Comparison of ENCODE assay signal across 19 cellular contexts in genomic region chr12:71070416-71071155, GRCh38.
DNase-seq lines count a peak whose midpoint lies in the region; ATAC-seq, FAIRE-seq and TF ChIP-seq lines count a peak whose summit lies in the region.
"Had no signal": no experiment of that assay in that cellular context is flagged by ENCODE, and none has a peak within 500 bp of the region (broad histone marks: within the 10 kb centered on the region; RNA-seq: fewer than 3 reads in every experiment).

No MANE protein-coding gene starts in this region.

- no peak for TF ChIP-seq CTCF in AG09319 (IDR thresholded peaks at IDR 0.05; ENCODE audit: low read depth, low read length)
- no peak for TF ChIP-seq CTCF in bronchial epithelial cell (IDR thresholded peaks at IDR 0.05; ENCODE audit: insufficient read depth, low read length, severe bottlenecking)
- TF ChIP-seq CTCF in foreskin fibroblast (IDR thresholded peaks at IDR 0.05; ENCODE audit: low read depth, low read length), result no peak

- no peak overlapping the region for H3K4me3 Mint-ChIP-seq in activated naive CD4-positive, alpha-beta T cell treated with anti-CD3 and anti-CD28 coated beads, Interleukin-2, amount 10 ng/mL, durations not matched to agents 7 days and 5 days
- H3K4me3 Mint-ChIP-seq: CD4-positive, alpha-beta T cell had no signal

- no peak for ATAC-seq in HG03378 (IDR thresholded peaks at IDR 0.05; ENCODE audit: unreplicated experiment)
- ATAC-seq: A549, Right ventricle myocardium inferior had no signal

- no peaks in the 10 kb centered on the region for H3K27me3 Mint-ChIP-seq in activated naive CD4-positive, alpha-beta T cell treated with anti-CD3 and anti-CD28 coated beads, Interleukin-2, amount 10 ng/mL, durations not matched to agents 7 days and 5 days
- H3K27me3 Mint-ChIP-seq: CD4-positive, alpha-beta T cell had no signal

- CTCF ChIA-PET in activated naive CD4-positive, alpha-beta T cell treated with anti-CD3 and anti-CD28 coated beads, Interleukin-2, amount 10 ng/mL, durations not matched to agents 7 days and 5 days (lab: Charles Lee), result no interaction called here

- no peaks in the 10 kb centered on the region for H3K4me1 Mint-ChIP-seq in activated naive CD4-positive, alpha-beta T cell treated with anti-CD3 and anti-CD28 coated beads, Interleukin-2, amount 10 ng/mL, durations not matched to agents 7 days and 5 days

- no peaks in the 10 kb centered on the region for H3K27me3 ChIP-seq in bronchial epithelial cell (ENCODE audit: control insufficient read depth, insufficient read depth, low read length)
- H3K27me3 ChIP-seq: SJSA1 had no signal

- no peaks in the 10 kb centered on the region for H3K36me3 Mint-ChIP-seq in activated naive CD4-positive, alpha-beta T cell treated with anti-CD3 and anti-CD28 coated beads, Interleukin-2, amount 10 ng/mL, durations not matched to agents 7 days and 5 days

- DNase-seq in AG09319 (ENCODE audit: extremely low read depth, low read depth) (peak; percentile 35), LHCN-M2 (ENCODE audit: low read depth) (peak; percentile 41), bronchial epithelial cell (ENCODE audit: low read depth) (peak; percentile 28), foreskin fibroblast (peak; percentile 49 to 71), NCI-H2029 (lab: John Stamatoyannopoulos, UW) (no peak)
- DNase-seq in activated naive CD4-positive, alpha-beta T cell treated with anti-CD3 and anti-CD28 coated beads, Interleukin-2, amount 10 ng/mL, durations not matched to agents 7 days and 5 days, result no peak
- DNase-seq: CD4-positive, alpha-beta T cell; COR-L47; DMS 273 treated with DMSO at 0.1 percent for 48 hours; GOT3; IMR-90; NCI-H1694; NCI-H446; NCI-H526 had no signal

- no peak overlapping the region for H3K27ac Mint-ChIP-seq in activated naive CD4-positive, alpha-beta T cell treated with anti-CD3 and anti-CD28 coated beads, Interleukin-2, amount 10 ng/mL, durations not matched to agents 7 days and 5 days
- H3K27ac Mint-ChIP-seq: CD4-positive, alpha-beta T cell had no signal

- no peak overlapping the region for H3K4me3 ChIP-seq in bronchial epithelial cell (ENCODE audit: low read depth, low read length)
- no peak overlapping the region for H3K4me3 ChIP-seq in foreskin fibroblast (ENCODE audit: low read depth in 1 of 2, low read length in 2 of 2)
- H3K4me3 ChIP-seq: A549, SJSA1 had no signal

- H3K9me3 Mint-ChIP-seq in activated naive CD4-positive, alpha-beta T cell treated with anti-CD3 and anti-CD28 coated beads, Interleukin-2, amount 10 ng/mL, durations not matched to agents 7 days and 5 days, result no peaks in the 10 kb centered on the region
- H3K9me3 Mint-ChIP-seq: CD4-positive, alpha-beta T cell had no signal

- no peaks in the 10 kb centered on the region for H3K36me3 ChIP-seq in bronchial epithelial cell (ENCODE audit: control insufficient read depth, insufficient read depth, low read length)
- H3K36me3 ChIP-seq: SJSA1 had no signal

- no peak for FAIRE-seq in bronchial epithelial cell (lab: Jason Lieb, UNC)
- FAIRE-seq: A549, GM12892 had no signal

Comparison
In these comparisons a context has a peak if more than half of its experiments do, and no peak if none do; other contexts are left out.
1. DNase-seq: peak in AG09319 (single experiment), LHCN-M2 (single experiment), bronchial epithelial cell (single experiment) and foreskin fibroblast (2 of 2); none in activated naive CD4-positive, alpha-beta T cell treated with anti-CD3 and anti-CD28 coated beads, Interleukin-2, amount 10 ng/mL, durations not matched to agents 7 days and 5 days (single experiment) and NCI-H2029 (single experiment).